ENCODE assay signal across 8 cellular contexts in genomic region chr11:554824-555499, GRCh38. TPM values are rescaled to one million over a fixed set of nuclear protein-coding genes. Genes with fewer than 3 reads are reported as not detected.
A peak's percentile ranks its signal among the peaks of the same experiment; 100 is the strongest.
DNase-seq lines count a peak whose midpoint lies in the region; ATAC-seq and TF ChIP-seq lines count a peak whose summit lies in the region.

No MANE protein-coding gene starts in this region.

- DNase-seq in SJCRH30 (peak; percentile 64 to 83), heart right ventricle (peak in 1 of 2 donors; percentile 64), gastrocnemius medialis (no peak)
- peak in 3 of 4 experiments; percentile 43 to 77 (median 60) for DNase-seq in activated naive CD4-positive, alpha-beta T cell (lab: John Stamatoyannopoulos, UW)

- peak overlapping the region; percentile 15; the same call in 1 of the 2 replicates for H3K4me3 ChIP-seq in SJCRH30
- H3K4me3 ChIP-seq in heart right ventricle: peak overlapping the region in 7 of 10 donors; percentile 11 to 44 (median 28)
- peak overlapping the region in 3 of 4 donors; percentile 5 to 43 (median 37) for H3K4me3 ChIP-seq in gastrocnemius medialis

- H3K36me3 ChIP-seq in SJCRH30 (no peaks in the 10 kb centered on the region), heart right ventricle (no peaks in the 10 kb centered on the region), gastrocnemius medialis (no peaks in the 10 kb centered on the region)

- peak; percentile 75 for TF ChIP-seq CTCF in 22Rv1 (IDR thresholded peaks at IDR 0.05)
- TF ChIP-seq CTCF in LNCAP (IDR thresholded peaks at IDR 0.05): peak; percentile 61
- peak; percentile 21 to 68 (median 53) for TF ChIP-seq CTCF in heart right ventricle (IDR thresholded peaks at IDR 0.05)
- peak; percentile 29 to 72 (median 63) for TF ChIP-seq CTCF in gastrocnemius medialis (IDR thresholded peaks at IDR 0.05 in 4 of 5, conservative IDR thresholded peaks at IDR 0.05 in 1 of 5)

- ATAC-seq in GM18505 (IDR thresholded peaks at IDR 0.05; ENCODE audit: unreplicated experiment) (peak; percentile 44), heart right ventricle (peak in 7 of 8 donors; percentile 37 to 67 (median 57)), gastrocnemius medialis (peak; percentile 52 to 65), HG03135 (IDR thresholded peaks at IDR 0.05; ENCODE audit: unreplicated experiment) (no peak)

- peaks cover 16% of the 10 kb centered on the region for H3K4me1 ChIP-seq in SJCRH30
- H3K4me1 ChIP-seq in heart right ventricle: peaks cover 4 to 20% (median 15%) of the 10 kb centered on the region in 9 donors
- peaks cover 9 to 10% of the 10 kb centered on the region in 2 donors for H3K4me1 ChIP-seq in gastrocnemius medialis

- whole genome bisulfite sequencing in heart right ventricle, 2 donors: 1 to 2% methylated on average over 35 to 58 of the region's 65 CpGs

- TF ChIP-seq POLR2A in GM18505 (IDR thresholded peaks at IDR 0.05; ENCODE audit: borderline replicate concordance, extremely low read depth, insufficient read depth, insufficient read length) (no peak), gastrocnemius medialis (IDR thresholded peaks at IDR 0.05) (no peak)

- intact Hi-C loops in heart right ventricle (cut with DNase I) (loop anchor here (1.0 to 5.0 kb wide), 5 partner anchors 167 to 174 kb away; no protein-coding TSS in a partner anchor), gastrocnemius medialis (cut with DNase I; ENCODE audit: low total_unique reads) (loop anchor here (1.0 kb wide), 1 partner anchor 168 kb away; no protein-coding TSS in a partner anchor)

- peaks cover 4% of the 10 kb centered on the region; the same call in 1 of the 2 replicates for H3K27me3 ChIP-seq in SJCRH30
- H3K27me3 ChIP-seq in heart right ventricle: peaks cover 31 to 97% (median 77%) of the 10 kb centered on the region in 7 donors
- H3K27me3 ChIP-seq in gastrocnemius medialis: peaks cover 50 to 56% (median 55%) of the 10 kb centered on the region in 3 donors

- peak overlapping the region; percentile 76 for H3K27ac ChIP-seq in 22Rv1
- H3K27ac ChIP-seq in SJCRH30: no peak overlapping the region
- H3K27ac ChIP-seq in heart right ventricle: no peak overlapping the region
- H3K27ac ChIP-seq in gastrocnemius medialis: no peak overlapping the region

- H3K9me3 ChIP-seq in SJCRH30 (replicated peaks) (no peaks in the 10 kb centered on the region), heart right ventricle (no peaks in the 10 kb centered on the region), gastrocnemius medialis (no peaks in the 10 kb centered on the region)

- in situ Hi-C loops in gastrocnemius medialis (cut with MboI; ENCODE audit: low sequenced_read_pairs in 4 of 4): loop anchor here (25.0 kb wide), 2 partner anchors 157 to 182 kb away; partner anchors contain the start of genes EPS8L2 (in 3 of the 4) and TALDO1 (in 1 of the 4)

RNA-seq across cellular contexts. Expression of gene LMNTD2, which starts 5.6 kb away (rescaled TPM):
- total RNA-seq in SJCRH30 (2014; rRNA removed; shearing (Covaris generic)): 0.43 and 0.51 TPM in 2 replicates
- total RNA-seq in heart right ventricle (under 1 TPM in 8 of 10 donors, not detected in 2; 0.30 to 0.72 (median 0.45) TPM), gastrocnemius medialis (1 to 10 TPM in 1 of 4 donors, under 1 TPM in 1, not detected in 2; 0.13 to 1.5 TPM)
- 1 to 10 TPM in 1 of 2 donors, under 1 TPM in 1; 0.41 to 1.4 TPM for polyA plus RNA-seq in heart right ventricle

RNA-seq across cellular contexts. Expression of gene RASSF7, which starts 5.8 kb away (rescaled TPM):
- total RNA-seq in SJCRH30 (2014; rRNA removed; shearing (Covaris generic)): 6.9 and 7.4 TPM in 2 replicates
- total RNA-seq in heart right ventricle (1 to 10 TPM in 9 of 10 donors, under 1 TPM in 1; 0.96 to 4.0 (median 2.1) TPM), gastrocnemius medialis (1 to 10 TPM in 1 of 4 donors, under 1 TPM in 3; 0.56 to 2.4 (median 0.70) TPM)
- 10 to 100 TPM in 1 of 2 donors, 1 to 10 TPM in 1; 6.9 to 14.2 TPM for polyA plus RNA-seq in heart right ventricle

RNA-seq across cellular contexts. Expression of gene LRRC56, which starts 17.6 kb away (rescaled TPM):
- 0.08 and 0.20 TPM in 2 replicates for total RNA-seq in SJCRH30 (2014; rRNA removed; shearing (Covaris generic))
- total RNA-seq in heart right ventricle (under 1 TPM in 8 of 10 donors, not detected in 2; 0.13 to 0.49 (median 0.19) TPM), gastrocnemius medialis (under 1 TPM in 2 of 4 donors, not detected in 2; 0.29 to 0.36 TPM)
- polyA plus RNA-seq in heart right ventricle: under 1 TPM; 0.26 to 0.37 TPM

RNA-seq across cellular contexts. Expression of gene HRAS, which starts 19.6 kb away (rescaled TPM):
- 75.7 and 80.1 TPM in 2 replicates for total RNA-seq in SJCRH30 (2014; rRNA removed; shearing (Covaris generic))
- total RNA-seq in heart right ventricle (10 to 100 TPM; 44.7 to 61.1 (median 54.5) TPM), gastrocnemius medialis (10 to 100 TPM; 17.1 to 50.0 (median 37.6) TPM)
- 100 to 1,000 TPM; 107 to 132 TPM for polyA plus RNA-seq in heart right ventricle

RNA-seq across cellular contexts. Expression of gene PHRF1, which starts 21.3 kb away (rescaled TPM):
- 30.8 and 34.3 TPM in 2 replicates for total RNA-seq in SJCRH30 (2014; rRNA removed; shearing (Covaris generic))
- total RNA-seq in heart right ventricle (10 to 100 TPM; 14.7 to 23.0 (median 18.5) TPM), gastrocnemius medialis (10 to 100 TPM in 3 of 4 donors, 1 to 10 TPM in 1; 9.2 to 22.6 (median 20.8) TPM)
- 10 to 100 TPM; 10.5 to 19.1 TPM for polyA plus RNA-seq in heart right ventricle

Comparison
In these comparisons a context has a peak if more than half of its experiments do, and no peak if none do; other contexts are left out.
1. DNase-seq: peak in SJCRH30 (2 of 2) and activated naive CD4-positive, alpha-beta T cell (3 of 4); none in gastrocnemius medialis (0 of 2).
2. Peak in every context shown above with its lines, with median percentiles within 50 percentile points of each other: CTCF ChIP-seq and H3K4me3 ChIP-seq.